Comparison of ENCODE assay signal across 1 cellular context in the genomic region with DNA sequence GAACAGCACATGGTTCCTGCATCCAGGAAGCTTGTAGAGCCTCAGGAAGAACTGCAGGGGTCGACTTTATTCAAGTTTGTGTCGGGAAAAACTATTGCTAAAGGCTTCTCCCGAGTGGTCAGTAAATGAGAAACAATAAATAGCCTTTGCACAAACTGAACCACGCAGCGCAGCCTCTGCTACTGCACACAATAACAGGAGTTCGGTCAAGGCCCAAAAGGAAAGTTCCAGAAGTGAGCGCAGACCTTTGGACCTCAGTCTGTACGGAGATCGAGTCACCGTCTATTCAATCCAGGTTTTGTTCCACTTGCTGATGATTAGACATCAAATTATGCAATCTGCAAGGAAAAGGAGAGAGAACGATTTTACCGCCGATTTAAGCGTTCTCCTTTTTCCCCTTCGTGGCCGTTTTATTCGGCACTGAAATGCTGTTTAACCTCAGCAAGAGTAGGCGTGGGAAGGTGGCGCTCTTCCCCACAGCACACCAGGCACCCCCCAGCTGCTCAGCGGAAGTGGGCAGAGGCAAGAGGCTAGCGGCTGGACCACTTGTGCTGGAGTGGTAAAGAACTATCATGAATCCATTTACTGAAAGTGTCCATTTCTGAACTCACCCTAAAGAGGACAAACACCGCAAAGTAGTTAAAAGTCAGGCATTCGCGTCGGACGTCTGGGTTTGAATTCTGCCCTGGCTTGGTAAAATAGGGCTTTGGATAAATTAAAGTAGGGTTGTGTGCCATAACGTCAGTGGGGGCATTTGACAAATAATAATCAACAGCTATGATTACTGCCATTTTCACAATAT.
A peak's percentile ranks its signal among the peaks of the same experiment; 100 is the strongest.
TF ChIP-seq lines count a peak whose summit lies in the region.

No MANE protein-coding gene starts in this region.

TF ChIP-seq in H1, 55 proteins besides CTCF, POLR2A, EP300 and RAD21:
- TF ChIP-seq RNF2 (IDR thresholded peaks at IDR 0.05; ENCODE audit: borderline replicate concordance, low read depth, low read length, missing control alignments, poor library complexity, severe bottlenecking) (peak; percentile 9), HDAC2 (IDR thresholded peaks at IDR 0.05; ENCODE audit: borderline replicate concordance in 1 of 2, low read depth in 2 of 2, low read length in 2 of 2) (no peak)
- TF ChIP-seq, protein P1, sequence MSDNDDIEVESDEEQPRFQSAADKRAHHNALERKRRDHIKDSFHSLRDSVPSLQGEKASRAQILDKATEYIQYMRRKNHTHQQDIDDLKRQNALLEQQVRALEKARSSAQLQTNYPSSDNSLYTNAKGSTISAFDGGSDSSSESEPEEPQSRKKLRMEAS (IDR thresholded peaks at IDR 0.05): peak; percentile 56; the same call in 1 of the 2 replicates
